8 cellular contexts compared by ENCODE assay signal in the genomic region with DNA sequence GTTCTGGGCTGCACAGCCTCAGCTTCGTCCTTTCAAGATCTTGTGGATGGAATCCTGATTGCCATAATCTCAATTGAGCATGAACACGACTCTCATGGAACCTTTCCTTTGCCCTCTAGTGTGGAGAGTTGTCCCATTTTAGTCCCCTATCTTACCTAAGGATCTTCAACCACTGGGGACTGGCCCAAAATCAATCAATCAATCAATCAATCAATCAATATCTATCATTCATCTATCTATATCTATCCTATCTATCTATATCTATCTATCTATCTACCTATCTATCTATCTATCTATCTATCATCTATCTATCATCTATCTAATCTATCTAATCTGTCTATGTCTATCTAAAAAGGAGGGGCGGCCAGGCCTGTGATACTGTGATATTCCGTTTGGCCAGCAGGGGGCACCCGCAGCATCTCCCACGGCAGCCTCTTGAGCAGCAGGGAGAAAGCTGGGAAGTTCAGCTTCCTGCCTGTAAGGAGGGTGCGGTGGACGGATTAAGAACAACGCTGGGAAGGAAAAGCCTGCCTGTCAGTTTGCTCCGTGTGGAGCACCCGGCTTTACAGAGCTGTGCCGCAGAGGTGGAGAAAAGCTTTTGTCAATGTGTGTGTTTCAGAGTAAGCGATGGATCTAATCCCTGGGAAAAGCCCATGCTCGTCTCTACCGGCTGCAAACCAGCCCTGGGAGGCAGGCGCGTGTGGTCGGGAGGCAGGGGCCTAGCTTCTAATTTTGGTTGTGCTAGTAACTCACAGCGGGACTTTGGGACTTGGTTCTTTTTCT.
DNase-seq lines count a peak whose midpoint lies in the region; ATAC-seq and FAIRE-seq lines count a peak whose summit lies in the region.

No MANE protein-coding gene starts in this region.

- H3K9me3 Mint-ChIP-seq in activated CD4-positive, alpha-beta T cell treated with anti-CD3 and anti-CD28 coated beads, Interleukin-2, amount 10 ng/mL, durations not matched to agents 7 days and 5 days = no peaks in the 10 kb centered on the region
- H3K9me3 Mint-ChIP-seq in dendritic cell treated with granulocyte-macrophage colony-stimulating factor and Interleukin-4, amounts not matched to agents 40 ng/mL and 50 ng/mL, for 4 days = no peaks in the 10 kb centered on the region

- no peaks in the 10 kb centered on the region for H3K36me3 Mint-ChIP-seq in activated CD4-positive, alpha-beta T cell treated with anti-CD3 and anti-CD28 coated beads, Interleukin-2, amount 10 ng/mL, durations not matched to agents 7 days and 5 days (ENCODE audit: low read depth)
- no peaks in the 10 kb centered on the region for H3K36me3 Mint-ChIP-seq in dendritic cell treated with granulocyte-macrophage colony-stimulating factor and Interleukin-4, amounts not matched to agents 40 ng/mL and 50 ng/mL, for 4 days (ENCODE audit: low read depth)

- intact Hi-C loops in dendritic cell treated with granulocyte-macrophage colony-stimulating factor and Interleukin-4, amounts not matched to agents 40 ng/mL and 50 ng/mL, for 4 days (cut with micrococcal nuclease) = loop anchor here (10.0 kb wide), 1 partner anchor 352 kb away; no protein-coding TSS in a partner anchor

- ATAC-seq in GM18499 (IDR thresholded peaks at IDR 0.05; ENCODE audit: insufficient read depth, unreplicated experiment) (peak; percentile 71), HG03039 (IDR thresholded peaks at IDR 0.05; ENCODE audit: unreplicated experiment) (peak; percentile 75), left lobe of liver (peak; percentile 94)

- peak; percentile 43 for DNase-seq in NCI-H2196 (lab: John Stamatoyannopoulos, UW; ENCODE audit: unreplicated experiment)
- peak; percentile 62 for DNase-seq in activated CD4-positive, alpha-beta T cell treated with anti-CD3 and anti-CD28 coated beads, Interleukin-2, amount 10 ng/mL, durations not matched to agents 7 days and 5 days
- peak; percentile 77 for DNase-seq in left lobe of liver (ENCODE audit: low spot score)
- DNase-seq in stimulated activated CD4-positive, alpha-beta T cell treated with anti-CD3 and anti-CD28 coated beads, Interleukin-2, amount 100 ng/mL, for 4 hours (ENCODE audit: low read depth) = peak; percentile 41

- peaks cover 2% of the 10 kb centered on the region for H3K4me1 Mint-ChIP-seq in activated CD4-positive, alpha-beta T cell treated with anti-CD3 and anti-CD28 coated beads, Interleukin-2, amount 10 ng/mL, durations not matched to agents 7 days and 5 days
- H3K4me1 Mint-ChIP-seq in dendritic cell treated with granulocyte-macrophage colony-stimulating factor and Interleukin-4, amounts not matched to agents 40 ng/mL and 50 ng/mL, for 4 days (ENCODE audit: low read depth) = peaks cover 19% of the 10 kb centered on the region

- H3K27me3 Mint-ChIP-seq in activated CD4-positive, alpha-beta T cell treated with anti-CD3 and anti-CD28 coated beads, Interleukin-2, amount 10 ng/mL, durations not matched to agents 7 days and 5 days = peaks cover 6% of the 10 kb centered on the region
- peaks cover 5% of the 10 kb centered on the region for H3K27me3 Mint-ChIP-seq in dendritic cell treated with granulocyte-macrophage colony-stimulating factor and Interleukin-4, amounts not matched to agents 40 ng/mL and 50 ng/mL, for 4 days

- H3K27ac Mint-ChIP-seq in activated CD4-positive, alpha-beta T cell treated with anti-CD3 and anti-CD28 coated beads, Interleukin-2, amount 10 ng/mL, durations not matched to agents 7 days and 5 days = no peak overlapping the region
- H3K27ac Mint-ChIP-seq in dendritic cell treated with granulocyte-macrophage colony-stimulating factor and Interleukin-4, amounts not matched to agents 40 ng/mL and 50 ng/mL, for 4 days = no peak overlapping the region

- peak; percentile 95 for FAIRE-seq in A204.1 (lab: Jason Lieb, UNC)

- CTCF ChIA-PET in activated CD4-positive, alpha-beta T cell treated with anti-CD3 and anti-CD28 coated beads, Interleukin-2, amount 10 ng/mL, durations not matched to agents 7 days and 5 days (lab: Charles Lee) = interaction anchor here (0.5 to 2.4 kb wide), 5 partner anchors 9 to 138 kb away, joined by 3 to 9 read pairs (median 4); no protein-coding TSS in a partner anchor

- H3K4me3 Mint-ChIP-seq in activated CD4-positive, alpha-beta T cell treated with anti-CD3 and anti-CD28 coated beads, Interleukin-2, amount 10 ng/mL, durations not matched to agents 7 days and 5 days = no peak overlapping the region
- H3K4me3 Mint-ChIP-seq in dendritic cell treated with granulocyte-macrophage colony-stimulating factor and Interleukin-4, amounts not matched to agents 40 ng/mL and 50 ng/mL, for 4 days = peak overlapping the region; percentile 37

- POLR2A ChIA-PET in activated CD4-positive, alpha-beta T cell treated with anti-CD3 and anti-CD28 coated beads, Interleukin-2, amount 10 ng/mL, durations not matched to agents 7 days and 5 days (lab: Charles Lee) = no interaction called here

Comparison
In these comparisons a context has a peak if more than half of its experiments do, and no peak if none do; other contexts are left out.
1. Peak in every context shown above with its lines: DNase-seq and ATAC-seq.